Comparison of ENCODE assay signal across 1 cellular context in genomic region chr11:68013611-68014156, GRCh38.
TF ChIP-seq lines count a peak whose summit lies in the region.

No MANE protein-coding gene starts in this region.

TF ChIP-seq in HCT116, 20 proteins besides CTCF, POLR2A, EP300 and RAD21:
- TF ChIP-seq ZFX (IDR thresholded peaks at IDR 0.05), result no peak
- no peak for TF ChIP-seq TCF7L2 (IDR thresholded peaks at IDR 0.05; ENCODE audit: borderline replicate concordance, extremely low read depth, insufficient read depth, insufficient read length)
- TF ChIP-seq ATF3 (IDR thresholded peaks at IDR 0.05), result no peak
- TF ChIP-seq CEBPB (IDR thresholded peaks at IDR 0.05; ENCODE audit: low read depth), result no peak
- TF ChIP-seq SP1 (IDR thresholded peaks at IDR 0.05; ENCODE audit: low read depth), result no peak
- TF ChIP-seq SRF (IDR thresholded peaks at IDR 0.05; ENCODE audit: low read depth), result no peak
- TF ChIP-seq ELF1 (IDR thresholded peaks at IDR 0.05; ENCODE audit: borderline replicate concordance, low read depth), result no peak
- TF ChIP-seq YY1 (IDR thresholded peaks at IDR 0.05; ENCODE audit: extremely low read depth, insufficient replicate concordance, low read depth, low read length), result no peak
- no peak for TF ChIP-seq EZH2phosphoT487 (IDR thresholded peaks at IDR 0.05; ENCODE audit: borderline replicate concordance)
- no peak for TF ChIP-seq MAX (IDR thresholded peaks at IDR 0.05)
- no peak for TF ChIP-seq SIN3A (IDR thresholded peaks at IDR 0.05; ENCODE audit: low read depth)
- TF ChIP-seq ZBTB33 (IDR thresholded peaks at IDR 0.05; ENCODE audit: extremely low read depth, insufficient replicate concordance, low read length), result no peak
- TF ChIP-seq FOSL1 (IDR thresholded peaks at IDR 0.05; ENCODE audit: low read depth), result no peak
- TF ChIP-seq ZNF274 (IDR thresholded peaks at IDR 0.05; ENCODE audit: low read depth, low read length), result no peak
- no peak for TF ChIP-seq POLR2AphosphoS5 (IDR thresholded peaks at IDR 0.05; ENCODE audit: low read depth, low read length)
- no peak for TF ChIP-seq EZH2 (IDR thresholded peaks at IDR 0.05)
